In genomic region chr17:50102164-50102991, GRCh38 we compare ENCODE assay signal across 11 cellular contexts. TPM values are rescaled to one million over a fixed set of nuclear protein-coding genes. Genes with fewer than 3 reads are reported as not detected.
DNase-seq lines count a peak whose midpoint lies in the region; ATAC-seq and TF ChIP-seq lines count a peak whose summit lies in the region.
"Had no signal": no experiment of that assay in that cellular context is flagged by ENCODE, and none has a peak within 500 bp of the region (broad histone marks: within the 10 kb centered on the region; RNA-seq: fewer than 3 reads in every experiment).

No MANE protein-coding gene starts in this region.

- no peak overlapping the region for H3K4me3 ChIP-seq in left lung
- H3K4me3 ChIP-seq in skin epidermis: no peak overlapping the region

- TF ChIP-seq CTCF in left lung (IDR thresholded peaks at IDR 0.05): no peak

- DNase-seq in H4 (ENCODE audit: low spot score) (peak; percentile 85), caudate nucleus (lab: John Stamatoyannopoulos, UW) (peak in 42 of 61 donors; percentile 14 to 79 (median 42)), left lung (peak; percentile 87 to 90), NCI-H187 (lab: John Stamatoyannopoulos, UW) (no peak)
- DNase-seq in activated CD4-positive, alpha-beta T cell treated with anti-CD3 and anti-CD28 coated beads, Interleukin-2, amount 50 U/mL, for 48 hours: no peak
- no peak for DNase-seq in activated effector memory CD4-positive, alpha-beta T cell treated with anti-CD3 and anti-CD28 coated beads, Interleukin-2, amount 50 U/mL, for 16 hours
- DNase-seq in activated CD8-positive, alpha-beta memory T cell treated with anti-CD3 and anti-CD28 coated beads, Interleukin-2, amount 50 U/mL, for 4 hours: no peak
- DNase-seq: activated CD4-positive, alpha-beta T cell treated with anti-CD3 and anti-CD28 coated beads for 48 hours; HFFc6; stimulated activated CD4-positive, alpha-beta T cell treated with anti-CD3 and anti-CD28 coated beads, Interleukin-15, amount 100 ng/mL, for 24 hours had no signal

- peak overlapping the region; percentile 91 for H3K27ac ChIP-seq in caudate nucleus (ENCODE audit: low read depth, low read length)
- peak overlapping the region; percentile 33 to 61 for H3K27ac ChIP-seq in left lung
- peak overlapping the region in 11 of 21 experiments; percentile 7 to 82 (median 47) for H3K27ac ChIP-seq in skin epidermis

- H3K27me3 ChIP-seq in left lung: no peaks in the 10 kb centered on the region

- peaks cover 0 to 28% of the 10 kb centered on the region in 2 donors for H3K36me3 ChIP-seq in left lung

- peaks cover 0 to 13% of the 10 kb centered on the region in 2 donors for H3K4me1 ChIP-seq in left lung

- intact Hi-C loops in left lung (cut with DNase I): no loop called here

- peak; percentile 89 for ATAC-seq in left lung

- H3K9me3 ChIP-seq in left lung: no peaks in the 10 kb centered on the region

RNA-seq across cellular contexts. Expression of gene PDK2, which starts 7.2 kb away (rescaled TPM):
- total RNA-seq in H4 (2014; rRNA removed; shearing (Covaris generic)): 37.6 and 41.2 TPM in 2 replicates
- total RNA-seq in left lung: 10 to 100 TPM; 20.7 to 32.0 TPM

RNA-seq across cellular contexts. Expression of gene SAMD14, which starts 27.6 kb away (rescaled TPM):
- total RNA-seq in H4 (2014; rRNA removed; shearing (Covaris generic)): 0.70 and 1.2 TPM in 2 replicates
- 10 to 100 TPM in 1 of 2 donors, 1 to 10 TPM in 1; 8.4 to 10.2 TPM for total RNA-seq in left lung

RNA-seq across cellular contexts. Expression of gene ITGA3, which starts 46.5 kb away (rescaled TPM):
- 106 and 129 TPM in 2 replicates for total RNA-seq in H4 (2014; rRNA removed; shearing (Covaris generic))
- total RNA-seq in left lung: 100 to 1,000 TPM; 182 to 311 TPM

RNA-seq across cellular contexts. Expression of gene PPP1R9B, which starts 48.1 kb away (rescaled TPM):
- 16.3 and 18.5 TPM in 2 replicates for total RNA-seq in H4 (2014; rRNA removed; shearing (Covaris generic))
- 10 to 100 TPM; 67.4 to 86.6 TPM for total RNA-seq in left lung

Comparison
In these comparisons a context has a peak if more than half of its experiments do, and no peak if none do; other contexts are left out.
1. DNase-seq: peak in H4 (single experiment), caudate nucleus (42 of 61) and left lung (2 of 2); none in activated CD4-positive, alpha-beta T cell treated with anti-CD3 and anti-CD28 coated beads, Interleukin-2, amount 50 U/mL, for 48 hours (0 of 2), activated effector memory CD4-positive, alpha-beta T cell treated with anti-CD3 and anti-CD28 coated beads, Interleukin-2, amount 50 U/mL, for 16 hours (single experiment), activated CD8-positive, alpha-beta memory T cell treated with anti-CD3 and anti-CD28 coated beads, Interleukin-2, amount 50 U/mL, for 4 hours (single experiment) and NCI-H187 (0 of 2).
2. Peak in every context shown above with its lines, with median percentiles within 50 percentile points of each other: H3K27ac ChIP-seq.